In genomic region chr14:77542349-77543239, GRCh38 we compare ENCODE assay signal across 10 cellular contexts. TPM values are rescaled to one million over a fixed set of nuclear protein-coding genes. Genes with fewer than 3 reads are reported as not detected.
DNase-seq lines count a peak whose midpoint lies in the region; ATAC-seq, FAIRE-seq and TF ChIP-seq lines count a peak whose summit lies in the region.
"Had no signal": no experiment of that assay in that cellular context is flagged by ENCODE, and none has a peak within 500 bp of the region (broad histone marks: within the 10 kb centered on the region; RNA-seq: fewer than 3 reads in every experiment).

No MANE protein-coding gene starts in this region.

- H4K8ac ChIP-seq in IMR-90 (ENCODE audit: low read depth in 2 of 2, low read length in 2 of 2): no peak overlapping the region

- H3K4ac ChIP-seq in IMR-90 (ENCODE audit: low read depth, low read length): 0 out of 2 replicates have a peak overlapping the region, but pooled peaks have one; percentile 9

- H2BK120ac ChIP-seq in IMR-90 (ENCODE audit: low read depth, low read length): no peak overlapping the region; the same call in 1 of the 2 replicates

- H4K91ac ChIP-seq in IMR-90 (ENCODE audit: insufficient read depth, low read depth, low read length): no peak overlapping the region

- TF ChIP-seq RAD21 in IMR-90 (IDR thresholded peaks at IDR 0.05; ENCODE audit: low read length) (no peak), GM12878 (IDR thresholded peaks at IDR 0.05; ENCODE audit: insufficient read depth, low read depth, low read length) (no peak)

- no peak overlapping the region for H2BK5ac ChIP-seq in IMR-90 (ENCODE audit: low read depth, low read length, poor library complexity, severe bottlenecking)

- H3K4me1 ChIP-seq in IMR-90 (ENCODE audit: control insufficient read depth, insufficient read depth, low read length): peaks cover 8% of the 10 kb centered on the region; the same call in 1 of the 2 replicates
- H3K4me1 ChIP-seq in GM12878 (ENCODE audit: control insufficient read depth, insufficient read depth, low read length): peaks cover 19% of the 10 kb centered on the region
- peaks cover 13% of the 10 kb centered on the region for H3K4me1 ChIP-seq in suprapubic skin

- H3K4me2 ChIP-seq in IMR-90 (ENCODE audit: low read depth, low read length): no peak overlapping the region
- H3K4me2 ChIP-seq in GM12878 (ENCODE audit: control insufficient read depth, insufficient read depth): peak overlapping the region; percentile 78

- dilution Hi-C loops in IMR-90 (cut with HindIII; ENCODE audit: low sequenced_read_pairs, unreplicated experiment): no loop called here

- CTCF ChIA-PET in IMR-90 (lab: Yijun Ruan, JAX) (interaction anchor here (1.0 kb wide), 2 partner anchors 23 to 83 kb away, joined by 3 read pairs; no protein-coding TSS in a partner anchor), GM12878 (lab: Yijun Ruan, JAX) (interaction anchor here (0.7 to 4.7 kb wide), 8 partner anchors 9 to 418 kb away, joined by 3 to 29 read pairs (median 4); partner anchors contain the start of gene VIPAS39)

- DNase-seq in IMR-90: no peak
- DNase-seq in GM12878 (ENCODE audit: low read depth, low spot score): no peak
- DNase-seq in left lobe of liver (ENCODE audit: low spot score): no peak
- DNase-seq in suprapubic skin (ENCODE audit: low spot score in 2 of 2): no peak
- no peak for DNase-seq in occipital lobe (lab: John Stamatoyannopoulos, UW)
- DNase-seq: NCI-H1417 had no signal

- 56% methylated on average over 7 of the region's 11 CpGs; no CpG with 5 or more reads in 1 of the 2 experiments for WGBS in IMR-90 (ENCODE audit: extremely low coverage in 2 of 2, insufficient read length in 1 of 2), 2 experiments
- WGBS in GM12878 (ENCODE audit: insufficient coverage, insufficient replicate concordance, low lambda C conversion rate, missing lambda C conversion rate): 67% methylated on average over 11 of the region's 11 CpGs
- WGBS in suprapubic skin: 61% methylated on average over 11 of the region's 11 CpGs

- no peaks in the 10 kb centered on the region for H3K9me3 ChIP-seq in IMR-90 (ENCODE audit: control insufficient read depth, insufficient read depth, low read length)
- no peaks in the 10 kb centered on the region for H3K9me3 ChIP-seq in GM12878 (replicated peaks; ENCODE audit: control insufficient read depth, insufficient read depth, low read length)
- H3K9me3 ChIP-seq in suprapubic skin: no peaks in the 10 kb centered on the region

- H3K36me3 ChIP-seq in IMR-90 (ENCODE audit: control insufficient read depth, insufficient read depth, low read length) (peaks cover 16% of the 10 kb centered on the region), GM12878 (ENCODE audit: control insufficient read depth in 2 of 2, insufficient read depth in 2 of 2, low read length in 1 of 2) (no peaks in the 10 kb centered on the region; a peak in 1 of 4 replicates), suprapubic skin (peaks cover 8% of the 10 kb centered on the region)

- RAD21 ChIA-PET in GM12878 (lab: Charles Lee; ENCODE audit: unreplicated experiment): interaction anchor here (0.6 to 1.6 kb wide), 7 partner anchors 9 to 185 kb away, joined by 3 to 7 read pairs (median 3); no protein-coding TSS in a partner anchor

- SMC1A ChIA-PET in GM12878 (lab: Charles Lee; ENCODE audit: uncharacterized antibody, unreplicated experiment): interaction anchor here (0.5 to 2.1 kb wide), 10 partner anchors 8 to 391 kb away, joined by 3 to 11 read pairs (median 4); partner anchors contain the start of gene AHSA1

- ATAC-seq in IMR-90 (ENCODE audit: low read depth) (peak; percentile 45), GM12878 (peak; percentile 66), left lobe of liver (peak; percentile 59), HG02571 (IDR thresholded peaks at IDR 0.05; ENCODE audit: unreplicated experiment) (no peak), GM18868 (IDR thresholded peaks at IDR 0.05; ENCODE audit: unreplicated experiment) (no peak), HG03159 (IDR thresholded peaks at IDR 0.05; ENCODE audit: unreplicated experiment) (no peak)
- ATAC-seq: esophagus mucosa had no signal

- no peak overlapping the region for H2AK5ac ChIP-seq in IMR-90 (ENCODE audit: low read depth, low read length)

- no peak overlapping the region for H3K9ac ChIP-seq in IMR-90 (ENCODE audit: low read depth, low read length)
- H3K9ac ChIP-seq in GM12878 (ENCODE audit: control insufficient read depth, insufficient read depth, low read length): peak overlapping the region; percentile 35

- H4K5ac ChIP-seq in IMR-90 (ENCODE audit: low read depth, low read length): no peak overlapping the region

- H3K27ac ChIP-seq in IMR-90 (ENCODE audit: insufficient read depth, low read length) (no peak overlapping the region), GM12878 (ENCODE audit: control insufficient read depth, insufficient read depth) (peak overlapping the region; percentile 73), suprapubic skin (peak overlapping the region; percentile 8)

- H2BK20ac ChIP-seq in IMR-90 (ENCODE audit: low read depth, low read length): no peak overlapping the region

- BruUV-seq in IMR-90 (replicated peaks; lab: Mats Ljungman, UMichigan): no TSS peak
- BruUV-seq in GM12878 (replicated peaks; lab: Mats Ljungman, UMichigan): no TSS peak

- no peak for TF ChIP-seq CTCF in IMR-90 (conservative IDR thresholded peaks at IDR 0.05; ENCODE audit: low read depth, low read length)
- TF ChIP-seq CTCF in GM12878 (IDR thresholded peaks at IDR 0.05 in 2 of 3, conservative IDR thresholded peaks at IDR 0.05 in 1 of 3; ENCODE audit: control insufficient read depth in 2 of 3, extremely low read depth in 1 of 3, insufficient read depth in 1 of 3, low read depth in 3 of 3, low read length in 3 of 3): no peak
- no peak for TF ChIP-seq CTCF in suprapubic skin (IDR thresholded peaks at IDR 0.05)

- H2BK15ac ChIP-seq in IMR-90 (ENCODE audit: low read depth, low read length): no peak overlapping the region

- H3K23ac ChIP-seq in IMR-90 (ENCODE audit: low read depth, low read length): peak overlapping the region; percentile 24; the same call in 1 of the 2 replicates

- no peak for TF ChIP-seq EP300 in GM12878 (IDR thresholded peaks at IDR 0.05; ENCODE audit: borderline replicate concordance in 1 of 2, control insufficient read depth in 1 of 2, low read depth in 2 of 2, low read length in 2 of 2)
- no peak for TF ChIP-seq EP300 in suprapubic skin (IDR thresholded peaks at IDR 0.05)

- no peak for TF ChIP-seq POLR2A in IMR-90 (IDR thresholded peaks at IDR 0.05; ENCODE audit: low read depth, low read length)
- no peak for TF ChIP-seq POLR2A in GM12878 (IDR thresholded peaks at IDR 0.05; ENCODE audit: low read depth, low read length)
- TF ChIP-seq POLR2A in suprapubic skin (IDR thresholded peaks at IDR 0.05): no peak

- 0 out of 2 replicates have a peak overlapping the region, but pooled peaks have one; percentile 11 for H3K56ac ChIP-seq in IMR-90 (ENCODE audit: extremely low read depth, insufficient read depth, low read length)

- intact Hi-C loops in IMR-90 (cut with micrococcal nuclease): no loop called here
- intact Hi-C loops in GM12878 (cut with micrococcal nuclease; ENCODE audit: unreplicated experiment): loop anchor here (5.0 to 10.0 kb wide), 3 partner anchors 75 to 388 kb away; partner anchors contain the start of genes GSTZ1, POMT2 and SPTLC2

- H3K79me1 ChIP-seq in IMR-90 (ENCODE audit: low read depth in 1 of 2, low read length in 2 of 2): peaks cover 17 to 35% of the 10 kb centered on the region in 2 experiments

- H3K9me1 ChIP-seq in IMR-90 (ENCODE audit: insufficient read depth, low read length): no peaks in the 10 kb centered on the region

- H3K4me3 ChIP-seq in IMR-90 (ENCODE audit: insufficient read depth, low read depth, low read length) (no peak overlapping the region), GM12878 (peak overlapping the region; percentile 10; the same call in 1 of the 2 replicates), suprapubic skin (no peak overlapping the region)

- H3K79me2 ChIP-seq in GM12878 (ENCODE audit: control insufficient read depth, insufficient read depth, low read length): no peaks in the 10 kb centered on the region

- no peak overlapping the region for H3K14ac ChIP-seq in IMR-90 (replicated peaks; ENCODE audit: low read depth, low read length)

- no peak overlapping the region for H3K18ac ChIP-seq in IMR-90 (ENCODE audit: low read depth, low read length)

- POLR2A ChIA-PET in IMR-90 (lab: Charles Lee; ENCODE audit: unreplicated experiment): no interaction called here
- POLR2A ChIA-PET in GM12878 (lab: Charles Lee): interaction anchor here (0.6 to 1.1 kb wide), 2 partner anchors 9 to 185 kb away, joined by 3 to 7 read pairs; no protein-coding TSS in a partner anchor

- no peak overlapping the region for H2AK9ac ChIP-seq in IMR-90 (replicated peaks; ENCODE audit: low read depth, low read length, poor library complexity)

- H4K20me1 ChIP-seq in IMR-90 (ENCODE audit: insufficient read depth, low read length) (no peaks in the 10 kb centered on the region), GM12878 (ENCODE audit: control insufficient read depth, insufficient read depth) (no peaks in the 10 kb centered on the region)

- H3K27me3 ChIP-seq in IMR-90 (ENCODE audit: control insufficient read depth, insufficient read depth, low read length): no peaks in the 10 kb centered on the region
- no peaks in the 10 kb centered on the region for H3K27me3 ChIP-seq in GM12878 (replicated peaks in 1 of 2; ENCODE audit: control insufficient read depth in 2 of 2, insufficient read depth in 2 of 2, low read length in 1 of 2)
- no peaks in the 10 kb centered on the region for H3K27me3 ChIP-seq in suprapubic skin

- FAIRE-seq in GM12878 (lab: Jason Lieb, UNC): no peak

- H2AFZ ChIP-seq in IMR-90 (replicated peaks; ENCODE audit: low read length, poor library complexity) (no peak overlapping the region), GM12878 (ENCODE audit: control insufficient read depth, low read depth, low read length) (peak overlapping the region; percentile 15; the same call in 1 of the 2 replicates)

- in situ Hi-C loops in IMR-90 (cut with MboI; ENCODE audit: low sequenced_read_pairs) (loop anchor here (10.0 kb wide), 1 partner anchor 248 kb away; no protein-coding TSS in a partner anchor), GM12878 (cut with MboI) (no loop called here)

RNA-seq across cellular contexts. Expression of gene ISM2, which starts 44.0 kb away (rescaled TPM):
- total RNA-seq in IMR-90 (2012; rRNA removed) (under 0.01 TPM in 2 replicates), GM12878 (2014; rRNA removed) (not detected in 2 replicates), GM12878 (2014; rRNA removed; fragmentation: Illumina TruSeq; extraction: Trizol) (not detected in 2 replicates), GM12878 (2021) (not detected in 2 replicates), left lobe of liver (not detected), suprapubic skin (not detected), occipital lobe (0.78 TPM)
- polyA plus RNA-seq in IMR-90 (2012; rRNA removed) (0.12 and 0.19 TPM in 2 replicates), GM12878 (2011; rRNA removed) (0.03 TPM in 1 of 2 replicates, not detected in the other), GM12878 (2014; fragmentation: Illumina TruSeq; extraction: Trizol) (not detected in 2 replicates), GM12878 (2014; fragmentation: Nextera tagmentation; extraction: Ambion mirVana) (not detected), GM12878 (2014; rRNA removed) (0.14 TPM in 1 of 2 replicates, not detected in the other), GM12878 (2016; fragmentation: Nextera tagmentation; extraction: Ambion mirVana) (not detected)
- 0.07 and 0.11 TPM in 2 replicates for polyA plus RNA-seq in IMR-90 (2012; cell fraction: cytosol; rRNA removed)
- 0.14 and 0.16 TPM in 2 replicates for polyA plus RNA-seq in IMR-90 (2012; cell fraction: nucleus; rRNA removed; ENCODE audit: low replicate concordance)
- total RNA-seq in GM12878 (2013; cell fraction: nucleolus; rRNA removed): 2.9 and 4.1 TPM in 2 replicates
- 0.17 TPM for polyA plus RNA-seq in GM12878 (2011; ENCODE audit: low read depth)
- 0.07 TPM in 2 replicates for polyA plus RNA-seq in GM12878 (2011; cell fraction: cytosol; rRNA removed)
- polyA plus RNA-seq in GM12878 (2011; cell fraction: nucleus; rRNA removed): 0.28 and 0.55 TPM in 2 replicates
- polyA plus RNA-seq in GM12878 (2012): 0.15 and 0.17 TPM in 2 replicates
- 0.10 and 0.29 TPM in 2 replicates for polyA minus RNA-seq in GM12878 (2011; rRNA and poly(A)+ RNA removed)
- not detected in 2 replicates for polyA minus RNA-seq in GM12878 (2011; cell fraction: cytosol; rRNA and poly(A)+ RNA removed)
- not detected in 2 replicates for polyA minus RNA-seq in GM12878 (2011; cell fraction: nucleus; rRNA and poly(A)+ RNA removed)
- total RNA-seq: esophagus mucosa had no signal

Comparison
In these comparisons a context has a peak if more than half of its experiments do, and no peak if none do; other contexts are left out.
1. ATAC-seq: peak in IMR-90 (single experiment), GM12878 (single experiment) and left lobe of liver (single experiment); none in HG02571 (single experiment), GM18868 (single experiment) and HG03159 (single experiment).